ENCODE assay signal across 3 cellular contexts in the genomic region with DNA sequence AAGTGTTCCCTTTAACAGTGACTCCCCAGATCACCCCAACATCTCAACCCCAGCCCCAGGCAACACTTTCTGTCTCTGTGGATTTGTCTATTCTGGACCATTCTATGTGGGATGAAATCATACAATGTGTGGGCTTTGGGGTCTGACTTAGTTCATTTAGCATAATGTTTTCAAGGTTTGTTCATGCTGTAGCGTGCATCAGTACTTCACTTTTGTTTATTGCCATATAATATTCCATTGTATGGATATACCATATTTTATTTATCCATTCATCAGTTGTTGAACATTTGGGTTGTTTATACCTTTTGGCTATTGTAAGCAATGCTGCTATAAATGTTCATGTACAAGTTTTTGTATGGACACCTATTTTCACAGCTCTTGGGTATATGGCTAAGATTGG.
TF ChIP-seq lines count a peak whose summit lies in the region.

No MANE protein-coding gene starts in this region.

TF ChIP-seq in SK-N-SH treated with all-trans-retinoic acid at 6 μM for 48 hours, 23 proteins besides CTCF, POLR2A, EP300 and RAD21:
- no peak for TF ChIP-seq ARNTL (CRISPR knock-in tag; IDR thresholded peaks at IDR 0.05; ENCODE audit: borderline replicate concordance, low read depth)
- TF ChIP-seq ZNF8 (CRISPR knock-in tag; IDR thresholded peaks at IDR 0.05) = peak; percentile 78

TF ChIP-seq in SK-N-SH, 30 proteins besides CTCF, POLR2A, EP300 and RAD21:
- TF ChIP-seq RCOR1 (IDR thresholded peaks at IDR 0.05; ENCODE audit: low read length) (no peak), FOSL2 (IDR thresholded peaks at IDR 0.05; ENCODE audit: borderline replicate concordance, low read depth) (no peak), GABPA (IDR thresholded peaks at IDR 0.05; ENCODE audit: low read depth) (no peak)
TF ChIP-seq in SK-N-SH: peak in this region for 0.

TF ChIP-seq in HepG2, 621 proteins besides CTCF, POLR2A, EP300 and RAD21:
- no peak for TF ChIP-seq ZFYVE20 (CRISPR knock-in tag; IDR thresholded peaks at IDR 0.05; ENCODE audit: borderline replicate concordance, low read depth)
- TF ChIP-seq ZNF451 (CRISPR knock-in tag; IDR thresholded peaks at IDR 0.05) = no peak
- TF ChIP-seq, protein P1, sequence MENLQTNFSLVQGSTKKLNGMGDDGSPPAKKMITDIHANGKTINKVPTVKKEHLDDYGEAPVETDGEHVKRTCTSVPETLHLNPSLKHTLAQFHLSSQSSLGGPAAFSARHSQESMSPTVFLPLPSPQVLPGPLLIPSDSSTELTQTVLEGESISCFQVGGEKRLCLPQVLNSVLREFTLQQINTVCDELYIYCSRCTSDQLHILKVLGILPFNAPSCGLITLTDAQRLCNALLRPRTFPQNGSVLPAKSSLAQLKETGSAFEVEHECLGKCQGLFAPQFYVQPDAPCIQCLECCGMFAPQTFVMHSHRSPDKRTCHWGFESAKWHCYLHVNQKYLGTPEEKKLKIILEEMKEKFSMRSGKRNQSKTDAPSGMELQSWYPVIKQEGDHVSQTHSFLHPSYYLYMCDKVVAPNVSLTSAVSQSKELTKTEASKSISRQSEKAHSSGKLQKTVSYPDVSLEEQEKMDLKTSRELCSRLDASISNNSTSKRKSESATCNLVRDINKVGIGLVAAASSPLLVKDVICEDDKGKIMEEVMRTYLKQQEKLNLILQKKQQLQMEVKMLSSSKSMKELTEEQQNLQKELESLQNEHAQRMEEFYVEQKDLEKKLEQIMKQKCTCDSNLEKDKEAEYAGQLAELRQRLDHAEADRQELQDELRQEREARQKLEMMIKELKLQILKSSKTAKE (CRISPR knock-in tag; IDR thresholded peaks at IDR 0.05; ENCODE audit: borderline replicate concordance) = no peak
- TF ChIP-seq, protein P2, sequence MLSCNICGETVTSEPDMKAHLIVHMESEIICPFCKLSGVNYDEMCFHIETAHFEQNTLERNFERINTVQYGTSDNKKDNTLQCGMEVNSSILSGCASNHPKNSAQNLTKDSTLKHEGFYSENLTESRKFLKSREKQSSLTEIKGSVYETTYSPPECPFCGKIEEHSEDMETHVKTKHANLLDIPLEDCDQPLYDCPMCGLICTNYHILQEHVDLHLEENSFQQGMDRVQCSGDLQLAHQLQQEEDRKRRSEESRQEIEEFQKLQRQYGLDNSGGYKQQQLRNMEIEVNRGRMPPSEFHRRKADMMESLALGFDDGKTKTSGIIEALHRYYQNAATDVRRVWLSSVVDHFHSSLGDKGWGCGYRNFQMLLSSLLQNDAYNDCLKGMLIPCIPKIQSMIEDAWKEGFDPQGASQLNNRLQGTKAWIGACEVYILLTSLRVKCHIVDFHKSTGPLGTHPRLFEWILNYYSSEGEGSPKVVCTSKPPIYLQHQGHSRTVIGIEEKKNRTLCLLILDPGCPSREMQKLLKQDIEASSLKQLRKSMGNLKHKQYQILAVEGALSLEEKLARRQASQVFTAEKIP (CRISPR knock-in tag; IDR thresholded peaks at IDR 0.05; ENCODE audit: borderline replicate concordance) = no peak
- TF ChIP-seq, protein P3, sequence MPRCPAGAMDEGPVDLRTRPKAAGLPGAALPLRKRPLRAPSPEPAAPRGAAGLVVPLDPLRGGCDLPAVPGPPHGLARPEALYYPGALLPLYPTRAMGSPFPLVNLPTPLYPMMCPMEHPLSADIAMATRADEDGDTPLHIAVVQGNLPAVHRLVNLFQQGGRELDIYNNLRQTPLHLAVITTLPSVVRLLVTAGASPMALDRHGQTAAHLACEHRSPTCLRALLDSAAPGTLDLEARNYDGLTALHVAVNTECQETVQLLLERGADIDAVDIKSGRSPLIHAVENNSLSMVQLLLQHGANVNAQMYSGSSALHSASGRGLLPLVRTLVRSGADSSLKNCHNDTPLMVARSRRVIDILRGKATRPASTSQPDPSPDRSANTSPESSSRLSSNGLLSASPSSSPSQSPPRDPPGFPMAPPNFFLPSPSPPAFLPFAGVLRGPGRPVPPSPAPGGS (CRISPR knock-in tag; IDR thresholded peaks at IDR 0.05) = no peak
- TF ChIP-seq TEAD3 (CRISPR knock-in tag; optimal IDR thresholded peaks at IDR 0.05; ENCODE audit: borderline replicate concordance) = no peak
